ENCODE assay signal across 1 cellular context in the genomic region with DNA sequence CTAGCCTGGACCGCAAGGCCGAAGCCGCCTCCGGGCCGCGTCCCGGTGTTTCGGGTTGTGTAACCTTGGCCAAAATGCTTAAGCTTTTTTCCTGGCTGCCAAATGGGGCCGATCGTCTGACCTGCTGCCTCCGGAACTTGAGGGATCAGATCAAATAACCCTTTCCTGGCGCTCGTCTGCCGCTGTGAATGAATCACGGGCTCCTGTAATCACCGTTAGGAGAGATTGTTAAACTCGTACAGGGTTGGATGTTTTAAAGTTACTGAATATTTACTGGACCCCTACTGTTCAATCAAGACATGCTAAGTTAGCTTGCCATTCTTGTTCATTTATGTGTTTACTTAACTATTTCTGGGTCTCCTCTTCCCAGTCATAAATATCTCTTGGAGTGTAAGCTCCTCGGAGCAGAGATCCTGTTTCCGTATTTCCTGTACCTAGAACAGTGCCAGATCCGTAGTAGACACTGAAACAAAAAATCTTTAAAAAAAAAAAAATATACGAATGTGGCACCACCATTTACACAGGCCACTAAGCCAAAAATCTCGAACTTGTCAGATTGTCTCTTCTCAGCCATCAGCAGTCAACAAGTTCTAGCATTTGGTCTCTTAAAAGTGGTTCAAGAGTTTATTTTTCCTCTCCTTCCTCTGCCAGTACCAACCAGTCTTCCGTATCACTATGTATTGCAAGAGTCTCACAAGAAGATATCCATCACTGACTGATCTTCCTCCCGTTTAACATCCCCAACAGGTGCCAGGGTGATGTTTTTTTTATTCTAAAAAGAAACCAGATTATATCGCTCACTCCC.
TF ChIP-seq lines count a peak whose summit lies in the region.

No MANE protein-coding gene starts in this region.

TF ChIP-seq in HepG2, 621 proteins besides CTCF, POLR2A, EP300 and RAD21 (continued from another document and continues in another):
- TF ChIP-seq, protein P1, sequence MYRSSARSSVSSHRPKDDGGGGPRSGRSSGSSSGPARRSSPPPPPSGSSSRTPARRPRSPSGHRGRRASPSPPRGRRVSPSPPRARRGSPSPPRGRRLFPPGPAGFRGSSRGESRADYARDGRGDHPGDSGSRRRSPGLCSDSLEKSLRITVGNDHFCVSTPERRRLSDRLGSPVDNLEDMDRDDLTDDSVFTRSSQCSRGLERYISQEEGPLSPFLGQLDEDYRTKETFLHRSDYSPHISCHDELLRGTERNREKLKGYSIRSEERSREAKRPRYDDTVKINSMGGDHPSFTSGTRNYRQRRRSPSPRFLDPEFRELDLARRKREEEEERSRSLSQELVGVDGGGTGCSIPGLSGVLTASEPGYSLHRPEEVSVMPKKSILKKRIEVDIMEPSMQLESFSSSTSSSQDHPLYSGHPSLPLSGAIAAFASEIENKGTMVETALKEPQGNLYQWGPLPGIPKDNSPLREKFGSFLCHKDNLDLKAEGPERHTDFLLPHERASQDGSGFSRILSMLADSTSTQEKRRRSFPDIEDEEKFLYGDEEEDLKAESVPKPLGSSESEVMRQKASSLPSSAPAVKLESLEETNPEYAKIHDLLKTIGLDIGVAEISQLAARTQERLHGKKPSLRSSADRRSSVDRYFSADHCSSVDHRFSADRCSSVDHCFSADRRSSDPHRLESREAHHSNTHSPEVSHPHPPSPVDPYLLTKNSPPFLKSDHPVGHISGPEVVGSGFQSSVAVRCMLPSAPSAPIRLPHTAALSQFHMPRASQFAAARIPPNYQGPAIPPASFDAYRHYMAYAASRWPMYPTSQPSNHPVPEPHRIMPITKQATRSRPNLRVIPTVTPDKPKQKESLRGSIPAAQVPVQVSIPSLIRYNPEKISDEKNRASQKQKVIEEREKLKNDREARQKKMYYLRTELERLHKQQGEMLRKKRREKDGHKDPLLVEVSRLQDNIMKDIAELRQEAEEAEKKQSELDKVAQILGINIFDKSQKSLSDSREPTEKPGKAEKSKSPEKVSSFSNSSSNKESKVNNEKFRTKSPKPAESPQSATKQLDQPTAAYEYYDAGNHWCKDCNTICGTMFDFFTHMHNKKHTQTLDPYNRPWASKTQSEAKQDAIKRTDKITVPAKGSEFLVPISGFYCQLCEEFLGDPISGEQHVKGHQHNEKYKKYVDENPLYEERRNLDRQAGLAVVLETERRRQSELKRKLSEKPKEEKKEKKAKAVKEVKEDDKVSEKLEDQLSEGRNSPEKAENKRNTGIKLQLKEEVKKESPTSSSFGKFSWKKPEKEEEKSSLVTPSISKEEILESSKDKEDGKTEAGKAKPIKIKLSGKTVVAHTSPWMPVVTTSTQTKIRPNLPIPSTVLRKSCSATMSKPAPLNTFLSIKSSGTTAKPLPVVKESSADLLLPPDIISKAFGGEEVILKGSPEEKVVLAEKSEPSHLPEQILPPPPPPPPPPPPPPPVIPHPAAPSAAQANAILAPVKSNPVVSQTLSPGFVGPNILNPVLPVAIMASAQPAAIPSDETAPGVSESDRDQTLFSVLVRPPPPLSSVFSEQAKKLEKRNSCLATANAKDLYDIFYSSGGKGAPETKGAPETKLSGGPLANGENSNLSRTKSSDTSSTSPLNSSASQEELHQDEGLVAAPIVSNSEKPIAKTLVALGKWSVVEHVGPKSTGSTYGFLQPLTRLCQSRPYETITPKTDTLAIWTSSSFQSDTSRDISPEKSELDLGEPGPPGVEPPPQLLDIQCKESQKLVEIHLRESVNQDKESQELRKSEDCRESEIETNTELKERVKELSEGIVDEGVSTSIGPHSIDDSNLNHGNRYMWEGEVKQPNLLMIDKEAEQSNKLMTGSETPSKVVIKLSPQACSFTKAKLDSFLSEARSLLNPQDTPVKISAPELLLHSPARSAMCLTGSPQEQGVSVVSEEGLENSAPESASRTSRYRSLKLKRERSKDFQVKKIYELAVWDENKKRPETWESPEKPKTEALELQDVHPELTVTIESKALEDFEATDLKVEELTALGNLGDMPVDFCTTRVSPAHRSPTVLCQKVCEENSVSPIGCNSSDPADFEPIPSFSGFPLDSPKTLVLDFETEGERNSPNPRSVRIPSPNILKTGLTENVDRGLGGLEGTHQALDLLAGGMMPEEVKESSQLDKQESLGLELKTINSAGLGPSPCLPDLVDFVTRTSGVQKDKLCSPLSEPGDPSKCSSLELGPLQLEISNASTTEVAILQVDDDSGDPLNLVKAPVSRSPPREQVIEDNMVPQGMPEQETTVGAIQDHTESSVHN (CRISPR knock-in tag; IDR thresholded peaks at IDR 0.05), result no peak
- TF ChIP-seq, protein P2, sequence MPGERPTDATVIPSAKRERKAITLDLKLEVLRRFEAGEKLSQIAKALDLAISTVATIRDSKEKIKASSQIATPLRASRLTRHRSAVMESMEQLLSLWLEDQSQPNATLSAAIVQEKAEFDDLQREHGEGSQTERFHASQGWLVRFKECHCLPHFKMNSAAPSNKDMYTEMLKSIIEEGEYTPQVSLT (CRISPR knock-in tag; IDR thresholded peaks at IDR 0.05; ENCODE audit: borderline replicate concordance, low read depth), result no peak
- TF ChIP-seq, protein P3, sequence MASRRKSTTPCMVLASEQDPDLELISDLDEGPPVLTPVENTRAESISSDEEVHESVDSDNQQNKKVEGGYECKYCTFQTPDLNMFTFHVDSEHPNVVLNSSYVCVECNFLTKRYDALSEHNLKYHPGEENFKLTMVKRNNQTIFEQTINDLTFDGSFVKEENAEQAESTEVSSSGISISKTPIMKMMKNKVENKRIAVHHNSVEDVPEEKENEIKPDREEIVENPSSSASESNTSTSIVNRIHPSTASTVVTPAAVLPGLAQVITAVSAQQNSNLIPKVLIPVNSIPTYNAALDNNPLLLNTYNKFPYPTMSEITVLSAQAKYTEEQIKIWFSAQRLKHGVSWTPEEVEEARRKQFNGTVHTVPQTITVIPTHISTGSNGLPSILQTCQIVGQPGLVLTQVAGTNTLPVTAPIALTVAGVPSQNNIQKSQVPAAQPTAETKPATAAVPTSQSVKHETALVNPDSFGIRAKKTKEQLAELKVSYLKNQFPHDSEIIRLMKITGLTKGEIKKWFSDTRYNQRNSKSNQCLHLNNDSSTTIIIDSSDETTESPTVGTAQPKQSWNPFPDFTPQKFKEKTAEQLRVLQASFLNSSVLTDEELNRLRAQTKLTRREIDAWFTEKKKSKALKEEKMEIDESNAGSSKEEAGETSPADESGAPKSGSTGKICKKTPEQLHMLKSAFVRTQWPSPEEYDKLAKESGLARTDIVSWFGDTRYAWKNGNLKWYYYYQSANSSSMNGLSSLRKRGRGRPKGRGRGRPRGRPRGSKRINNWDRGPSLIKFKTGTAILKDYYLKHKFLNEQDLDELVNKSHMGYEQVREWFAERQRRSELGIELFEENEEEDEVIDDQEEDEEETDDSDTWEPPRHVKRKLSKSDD (CRISPR knock-in tag; IDR thresholded peaks at IDR 0.05; ENCODE audit: low read depth), result 0 out of 2 replicates have a peak, but pooled peaks have one; percentile 52
- TF ChIP-seq NR1H2 (CRISPR knock-in tag; IDR thresholded peaks at IDR 0.05; ENCODE audit: borderline replicate concordance, low read depth), result no peak
- TF ChIP-seq, protein P4, sequence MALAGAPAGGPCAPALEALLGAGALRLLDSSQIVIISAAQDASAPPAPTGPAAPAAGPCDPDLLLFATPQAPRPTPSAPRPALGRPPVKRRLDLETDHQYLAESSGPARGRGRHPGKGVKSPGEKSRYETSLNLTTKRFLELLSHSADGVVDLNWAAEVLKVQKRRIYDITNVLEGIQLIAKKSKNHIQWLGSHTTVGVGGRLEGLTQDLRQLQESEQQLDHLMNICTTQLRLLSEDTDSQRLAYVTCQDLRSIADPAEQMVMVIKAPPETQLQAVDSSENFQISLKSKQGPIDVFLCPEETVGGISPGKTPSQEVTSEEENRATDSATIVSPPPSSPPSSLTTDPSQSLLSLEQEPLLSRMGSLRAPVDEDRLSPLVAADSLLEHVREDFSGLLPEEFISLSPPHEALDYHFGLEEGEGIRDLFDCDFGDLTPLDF (CRISPR knock-in tag; IDR thresholded peaks at IDR 0.05), result no peak; the same call in 1 of the 2 replicates
- 0 out of 2 replicates have a peak, but pooled peaks have one; percentile 33 for TF ChIP-seq ZSCAN29 (CRISPR knock-in tag; conservative IDR thresholded peaks at IDR 0.05)
- TF ChIP-seq ASH2L (IDR thresholded peaks at IDR 0.05; ENCODE audit: insufficient read length, low read depth, low read length), result peak; percentile 28
- TF ChIP-seq CHD4 (IDR thresholded peaks at IDR 0.05; ENCODE audit: borderline replicate concordance, low read length), result no peak
- TF ChIP-seq, protein P5, sequence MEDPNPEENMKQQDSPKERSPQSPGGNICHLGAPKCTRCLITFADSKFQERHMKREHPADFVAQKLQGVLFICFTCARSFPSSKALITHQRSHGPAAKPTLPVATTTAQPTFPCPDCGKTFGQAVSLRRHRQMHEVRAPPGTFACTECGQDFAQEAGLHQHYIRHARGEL (CRISPR knock-in tag; IDR thresholded peaks at IDR 0.05), result no peak
- no peak for TF ChIP-seq NCOA1 (CRISPR knock-in tag; IDR thresholded peaks at IDR 0.05)
- TF ChIP-seq ISX (CRISPR knock-in tag; conservative IDR thresholded peaks at IDR 0.05), result 0 out of 2 replicates have a peak, but pooled peaks have one; percentile 30
- TF ChIP-seq ZNF747 (CRISPR knock-in tag; IDR thresholded peaks at IDR 0.05; ENCODE audit: borderline replicate concordance), result no peak
- no peak for TF ChIP-seq SMC3 (IDR thresholded peaks at IDR 0.05; ENCODE audit: low read length)
- peak; percentile 14; the same call in 1 of the 2 replicates for TF ChIP-seq TGIF2 (CRISPR knock-in tag; IDR thresholded peaks at IDR 0.05)
- TF ChIP-seq, protein P6, sequence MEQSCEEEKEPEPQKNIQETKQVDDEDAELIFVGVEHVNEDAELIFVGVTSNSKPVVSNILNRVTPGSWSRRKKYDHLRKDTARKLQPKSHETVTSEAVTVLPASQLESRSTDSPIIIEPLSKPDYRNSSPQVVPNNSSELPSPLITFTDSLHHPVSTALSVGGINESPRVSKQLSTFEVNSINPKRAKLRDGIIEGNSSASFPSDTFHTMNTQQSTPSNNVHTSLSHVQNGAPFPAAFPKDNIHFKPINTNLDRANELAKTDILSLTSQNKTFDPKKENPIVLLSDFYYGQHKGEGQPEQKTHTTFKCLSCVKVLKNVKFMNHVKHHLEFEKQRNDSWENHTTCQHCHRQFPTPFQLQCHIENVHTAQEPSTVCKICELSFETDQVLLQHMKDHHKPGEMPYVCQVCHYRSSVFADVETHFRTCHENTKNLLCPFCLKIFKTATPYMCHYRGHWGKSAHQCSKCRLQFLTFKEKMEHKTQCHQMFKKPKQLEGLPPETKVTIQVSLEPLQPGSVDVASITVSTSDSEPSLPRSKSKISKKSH (CRISPR knock-in tag; IDR thresholded peaks at IDR 0.05; ENCODE audit: borderline replicate concordance), result no peak
- TF ChIP-seq, protein P7, sequence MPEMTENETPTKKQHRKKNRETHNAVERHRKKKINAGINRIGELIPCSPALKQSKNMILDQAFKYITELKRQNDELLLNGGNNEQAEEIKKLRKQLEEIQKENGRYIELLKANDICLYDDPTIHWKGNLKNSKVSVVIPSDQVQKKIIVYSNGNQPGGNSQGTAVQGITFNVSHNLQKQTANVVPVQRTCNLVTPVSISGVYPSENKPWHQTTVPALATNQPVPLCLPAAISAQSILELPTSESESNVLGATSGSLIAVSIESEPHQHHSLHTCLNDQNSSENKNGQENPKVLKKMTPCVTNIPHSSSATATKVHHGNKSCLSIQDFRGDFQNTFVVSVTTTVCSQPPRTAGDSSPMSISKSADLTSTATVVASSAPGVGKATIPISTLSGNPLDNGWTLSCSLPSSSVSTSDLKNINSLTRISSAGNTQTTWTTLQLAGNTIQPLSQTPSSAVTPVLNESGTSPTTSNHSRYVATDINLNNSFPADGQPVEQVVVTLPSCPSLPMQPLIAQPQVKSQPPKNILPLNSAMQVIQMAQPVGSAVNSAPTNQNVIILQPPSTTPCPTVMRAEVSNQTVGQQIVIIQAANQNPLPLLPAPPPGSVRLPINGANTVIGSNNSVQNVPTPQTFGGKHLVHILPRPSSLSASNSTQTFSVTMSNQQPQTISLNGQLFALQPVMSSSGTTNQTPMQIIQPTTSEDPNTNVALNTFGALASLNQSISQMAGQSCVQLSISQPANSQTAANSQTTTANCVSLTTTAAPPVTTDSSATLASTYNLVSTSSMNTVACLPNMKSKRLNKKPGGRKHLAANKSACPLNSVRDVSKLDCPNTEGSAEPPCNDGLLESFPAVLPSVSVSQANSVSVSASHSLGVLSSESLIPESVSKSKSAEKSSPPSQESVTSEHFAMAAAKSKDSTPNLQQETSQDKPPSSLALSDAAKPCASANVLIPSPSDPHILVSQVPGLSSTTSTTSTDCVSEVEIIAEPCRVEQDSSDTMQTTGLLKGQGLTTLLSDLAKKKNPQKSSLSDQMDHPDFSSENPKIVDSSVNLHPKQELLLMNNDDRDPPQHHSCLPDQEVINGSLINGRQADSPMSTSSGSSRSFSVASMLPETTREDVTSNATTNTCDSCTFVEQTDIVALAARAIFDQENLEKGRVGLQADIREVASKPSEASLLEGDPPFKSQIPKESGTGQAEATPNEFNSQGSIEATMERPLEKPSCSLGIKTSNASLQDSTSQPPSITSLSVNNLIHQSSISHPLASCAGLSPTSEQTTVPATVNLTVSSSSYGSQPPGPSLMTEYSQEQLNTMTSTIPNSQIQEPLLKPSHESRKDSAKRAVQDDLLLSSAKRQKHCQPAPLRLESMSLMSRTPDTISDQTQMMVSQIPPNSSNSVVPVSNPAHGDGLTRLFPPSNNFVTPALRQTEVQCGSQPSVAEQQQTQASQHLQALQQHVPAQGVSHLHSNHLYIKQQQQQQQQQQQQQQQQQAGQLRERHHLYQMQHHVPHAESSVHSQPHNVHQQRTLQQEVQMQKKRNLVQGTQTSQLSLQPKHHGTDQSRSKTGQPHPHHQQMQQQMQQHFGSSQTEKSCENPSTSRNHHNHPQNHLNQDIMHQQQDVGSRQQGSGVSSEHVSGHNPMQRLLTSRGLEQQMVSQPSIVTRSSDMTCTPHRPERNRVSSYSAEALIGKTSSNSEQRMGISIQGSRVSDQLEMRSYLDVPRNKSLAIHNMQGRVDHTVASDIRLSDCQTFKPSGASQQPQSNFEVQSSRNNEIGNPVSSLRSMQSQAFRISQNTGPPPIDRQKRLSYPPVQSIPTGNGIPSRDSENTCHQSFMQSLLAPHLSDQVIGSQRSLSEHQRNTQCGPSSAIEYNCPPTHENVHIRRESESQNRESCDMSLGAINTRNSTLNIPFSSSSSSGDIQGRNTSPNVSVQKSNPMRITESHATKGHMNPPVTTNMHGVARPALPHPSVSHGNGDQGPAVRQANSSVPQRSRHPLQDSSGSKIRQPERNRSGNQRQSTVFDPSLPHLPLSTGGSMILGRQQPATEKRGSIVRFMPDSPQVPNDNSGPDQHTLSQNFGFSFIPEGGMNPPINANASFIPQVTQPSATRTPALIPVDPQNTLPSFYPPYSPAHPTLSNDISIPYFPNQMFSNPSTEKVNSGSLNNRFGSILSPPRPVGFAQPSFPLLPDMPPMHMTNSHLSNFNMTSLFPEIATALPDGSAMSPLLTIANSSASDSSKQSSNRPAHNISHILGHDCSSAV (CRISPR knock-in tag; IDR thresholded peaks at IDR 0.05; ENCODE audit: borderline replicate concordance), result no peak
- no peak for TF ChIP-seq KLF13 (CRISPR knock-in tag; IDR thresholded peaks at IDR 0.05)
